In the genomic region with DNA sequence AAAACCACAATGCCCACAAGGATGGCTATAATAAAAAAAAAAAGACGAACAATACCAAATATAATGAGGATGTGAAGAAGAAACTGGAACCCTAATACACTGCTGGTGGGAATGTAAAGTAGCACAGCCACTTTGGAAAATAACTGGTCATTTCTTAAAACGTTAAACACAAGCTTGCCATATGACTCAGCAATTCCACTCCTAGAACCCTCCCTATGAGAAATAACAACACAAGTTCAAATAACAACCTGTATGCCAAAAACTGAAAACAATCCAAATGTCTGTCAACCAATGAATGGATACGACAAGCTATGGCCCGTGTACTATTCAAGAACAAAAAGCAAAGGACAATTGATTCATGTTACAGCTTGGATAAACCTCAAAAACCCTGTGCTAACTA, we compare ENCODE assay signal across 13 cellular contexts. TPM values are rescaled to one million over a fixed set of nuclear protein-coding genes. Genes with fewer than 3 reads are reported as not detected.
DNase-seq lines count a peak whose midpoint lies in the region; ATAC-seq, FAIRE-seq and TF ChIP-seq lines count a peak whose summit lies in the region.
"Had no signal": no experiment of that assay in that cellular context is flagged by ENCODE, and none has a peak within 500 bp of the region (broad histone marks: within the 10 kb centered on the region; RNA-seq: fewer than 3 reads in every experiment).

No MANE protein-coding gene starts in this region.

- CTCF ChIA-PET in PC-3 (lab: Charles Lee): interaction anchor here (0.6 to 0.9 kb wide), 3 partner anchors 35 to 229 kb away, joined by 3 to 4 read pairs (median 3); a partner anchor contains a TSS

- peak; percentile 87 for FAIRE-seq in GM19239 (lab: Jason Lieb, UNC)
- FAIRE-seq: H1 had no signal

- intact Hi-C loops in PC-3 (cut with micrococcal nuclease) (no loop called here), colonic mucosa (cut with DNase I) (no loop called here)

- H3K27me3 ChIP-seq in PC-3 (ENCODE audit: low read length) (no peaks in the 10 kb centered on the region), colonic mucosa (no peaks in the 10 kb centered on the region)
- H3K27me3 ChIP-seq: cardiac muscle cell had no signal

- H3K27ac ChIP-seq in PC-3 (ENCODE audit: low read length): peak overlapping the region; percentile 29
- no peak overlapping the region for H3K27ac ChIP-seq in epithelial cell of prostate
- no peak overlapping the region for H3K27ac ChIP-seq in colonic mucosa
- H3K27ac ChIP-seq: cardiac muscle cell had no signal

- no peak overlapping the region for H3K9ac ChIP-seq in PC-3 (ENCODE audit: low read length)
- no peak overlapping the region for H3K9ac ChIP-seq in colonic mucosa (ENCODE audit: low read depth in 2 of 2, low read length in 2 of 2)

- no peaks in the 10 kb centered on the region for H3K36me3 ChIP-seq in PC-3 (ENCODE audit: low read depth, low read length)
- H3K36me3 ChIP-seq in colonic mucosa: no peaks in the 10 kb centered on the region
- H3K36me3 ChIP-seq: cardiac muscle cell had no signal

- H3F3A ChIP-seq in PC-3 (ENCODE audit: low read length, unreplicated experiment): no peaks in the 10 kb centered on the region

- POLR2A ChIA-PET in PC-3 (lab: Charles Lee; ENCODE audit: unreplicated experiment): no interaction called here

- no TSS peak for BruUV-seq in PC-3 (replicated peaks; lab: Mats Ljungman, UMichigan)

- no peaks in the 10 kb centered on the region for H4K20me1 ChIP-seq in PC-3 (ENCODE audit: low read length)

- H2AFZ ChIP-seq in PC-3 (ENCODE audit: low read length): peak overlapping the region; percentile 40

- H3K4me2 ChIP-seq in PC-3 (ENCODE audit: low read length): 0 out of 2 replicates have a peak overlapping the region, but pooled peaks have one; percentile 18
- H3K4me2 ChIP-seq: smooth muscle cell had no signal

- TF ChIP-seq CTCF in PC-3 (conservative IDR thresholded peaks at IDR 0.05; ENCODE audit: low read depth, low read length): no peak
- TF ChIP-seq CTCF in colonic mucosa (IDR thresholded peaks at IDR 0.05): no peak

- no peaks in the 10 kb centered on the region for H3K79me2 ChIP-seq in PC-3 (ENCODE audit: low read length)

- peak; percentile 15 for ATAC-seq in PC-3

- no peak overlapping the region for H3K4me3 ChIP-seq in PC-3 (ENCODE audit: low read length)
- H3K4me3 ChIP-seq in colonic mucosa: no peak overlapping the region
- H3K4me3 ChIP-seq: cardiac muscle cell, smooth muscle cell had no signal

- H3K9me3 ChIP-seq in PC-3 (ENCODE audit: low read length) (no peaks in the 10 kb centered on the region), colonic mucosa (no peaks in the 10 kb centered on the region)

- no peaks in the 10 kb centered on the region for H3K9me2 ChIP-seq in PC-3 (replicated peaks; ENCODE audit: low read length)

- H3K4me1 ChIP-seq in PC-3 (ENCODE audit: insufficient read depth, low read length): peaks cover 33% of the 10 kb centered on the region
- H3K4me1 ChIP-seq in colonic mucosa: no peaks in the 10 kb centered on the region

- DNase-seq in GM19239 (ENCODE audit: insufficient read length, low spot score): no peak
- DNase-seq in PC-3: peak; percentile 71
- DNase-seq in epithelial cell of prostate (ENCODE audit: low read depth, low spot score): peak; percentile 58
- DNase-seq in smooth muscle cell of the brain vasculature (ENCODE audit: low read depth, low spot score): peak; percentile 15
- no peak for DNase-seq in stimulated activated CD4-positive, alpha-beta T cell treated with anti-CD3 and anti-CD28 coated beads, Interleukin-2, amount 100 ng/mL, for 24 hours
- DNase-seq in colonic mucosa: no peak
- DNase-seq in NCI-H187 (lab: John Stamatoyannopoulos, UW): no peak
- DNase-seq: head of caudate nucleus, midbrain, NCI-H1105 had no signal

RNA-seq across cellular contexts. Expression of a gene that starts 7.0 kb away (rescaled TPM):
- total RNA-seq in PC-3 (2014; rRNA removed) (0.04 TPM in 1 of 2 replicates, not detected in the other), colonic mucosa (under 1 TPM; 0.15 to 0.29 TPM)

RNA-seq across cellular contexts. Expression of a gene that starts 35.4 kb away (rescaled TPM):
- total RNA-seq in PC-3 (2014; rRNA removed) (24.2 and 26.3 TPM in 2 replicates), colonic mucosa (10 to 100 TPM; 22.1 to 30.9 TPM)

Comparison
In these comparisons a context has a peak if more than half of its experiments do, and no peak if none do; other contexts are left out.
1. DNase-seq: peak in PC-3 (single experiment), epithelial cell of prostate (single experiment) and smooth muscle cell of the brain vasculature (single experiment); none in GM19239 (single experiment), stimulated activated CD4-positive, alpha-beta T cell treated with anti-CD3 and anti-CD28 coated beads, Interleukin-2, amount 100 ng/mL, for 24 hours (0 of 2), colonic mucosa (single experiment) and NCI-H187 (0 of 2).